Comparison of ENCODE assay signal across 9 cellular contexts in the genomic region with DNA sequence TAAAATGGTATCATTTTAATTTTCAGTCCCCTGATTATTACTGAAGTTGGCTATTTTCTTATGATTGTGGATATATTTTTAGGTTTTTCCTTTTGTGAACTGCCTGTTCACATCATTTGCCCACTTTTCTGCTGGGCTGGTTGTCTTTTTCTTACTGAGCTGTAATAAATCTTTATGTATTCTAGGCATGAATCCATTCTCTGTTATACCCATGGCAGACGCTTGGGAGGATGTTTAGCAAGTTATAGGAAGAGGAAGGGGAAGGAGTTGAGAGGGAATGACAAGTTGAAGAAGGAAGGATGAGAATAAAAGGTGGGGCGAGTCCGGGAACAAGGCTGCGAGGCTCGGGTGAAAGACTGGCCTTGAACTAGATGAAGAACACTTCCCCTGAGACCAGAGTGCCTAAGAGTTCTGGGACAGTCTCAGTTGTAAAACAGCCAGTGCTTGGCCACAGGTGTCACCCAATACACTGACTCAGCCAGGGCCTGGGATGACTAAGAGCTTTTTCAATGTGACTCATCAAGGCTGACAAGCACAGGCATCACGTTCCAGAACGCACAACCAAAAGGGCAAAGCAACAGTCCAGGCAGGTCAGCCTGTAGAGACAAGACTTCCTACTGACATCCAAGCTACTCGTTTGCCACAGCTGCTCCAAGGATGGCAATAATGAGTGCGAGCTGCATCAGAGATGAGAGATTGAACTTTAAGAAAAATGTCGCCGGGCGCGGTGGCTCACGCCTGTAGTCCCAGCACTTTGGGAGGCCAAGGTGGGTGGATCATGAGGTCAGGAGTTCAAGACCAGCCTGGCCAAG. TPM values are rescaled to one million over a fixed set of nuclear protein-coding genes. Genes with fewer than 3 reads are reported as not detected.
A peak's percentile ranks its signal among the peaks of the same experiment; 100 is the strongest.
DNase-seq lines count a peak whose midpoint lies in the region; ATAC-seq and TF ChIP-seq lines count a peak whose summit lies in the region.
"Had no signal": no experiment of that assay in that cellular context is flagged by ENCODE, and none has a peak within 500 bp of the region (broad histone marks: within the 10 kb centered on the region; RNA-seq: fewer than 3 reads in every experiment).

No MANE protein-coding gene starts in this region.

- intact Hi-C loops in CD14-positive monocyte (cut with micrococcal nuclease), result no loop called here
- intact Hi-C loops in gastrocnemius medialis (cut with DNase I; ENCODE audit: low total_unique reads), result loop anchor here (1.0 to 5.0 kb wide), 2 partner anchors 36 to 65 kb away; a partner anchor contains a TSS

- H3K9me3 Mint-ChIP-seq in CD14-positive monocyte (no peaks in the 10 kb centered on the region), mesothelial cell of epicardium (no peaks in the 10 kb centered on the region)
- no peaks in the 10 kb centered on the region for H3K9me3 Mint-ChIP-seq in T-helper 2 cell treated with Interferon-gamma antibody and Interleukin-4, amounts not matched to agents 5 μg/mL and 100 μg/mL, for 36 hours

- no peak for TF ChIP-seq CTCF in CD14-positive monocyte (IDR thresholded peaks at IDR 0.05)
- no peak for TF ChIP-seq CTCF in gastrocnemius medialis (IDR thresholded peaks at IDR 0.05 in 4 of 5, conservative IDR thresholded peaks at IDR 0.05 in 1 of 5)
- no peak for TF ChIP-seq CTCF in mesothelial cell of epicardium (IDR thresholded peaks at IDR 0.05; ENCODE audit: unreplicated experiment)

- H3K4me3 ChIP-seq in gastrocnemius medialis, result no peak overlapping the region

- H3K27me3 ChIP-seq in gastrocnemius medialis, result no peaks in the 10 kb centered on the region

- peak overlapping the region; percentile 64 to 95 (median 80) for H3K27ac ChIP-seq in gastrocnemius medialis
- H3K27ac ChIP-seq: neutrophil had no signal

- H3K9me3 ChIP-seq in gastrocnemius medialis, result no peaks in the 10 kb centered on the region
- H3K9me3 ChIP-seq: neutrophil had no signal

- peak in 1 of 2 donors; percentile 25 for TF ChIP-seq POLR2A in gastrocnemius medialis (IDR thresholded peaks at IDR 0.05)

- H3K4me3 Mint-ChIP-seq in CD14-positive monocyte, result no peak overlapping the region
- no peak overlapping the region for H3K4me3 Mint-ChIP-seq in T-helper 2 cell treated with Interferon-gamma antibody and Interleukin-4, amounts not matched to agents 5 μg/mL and 100 μg/mL, for 36 hours
- no peak overlapping the region for H3K4me3 Mint-ChIP-seq in mesothelial cell of epicardium

- peaks cover 0 to 47% of the 10 kb centered on the region in 2 donors for H3K4me1 ChIP-seq in gastrocnemius medialis

- ATAC-seq in GM19372 (IDR thresholded peaks at IDR 0.05; ENCODE audit: low read depth, unreplicated experiment) (peak; percentile 70), HG03442 (IDR thresholded peaks at IDR 0.05; ENCODE audit: unreplicated experiment) (peak; percentile 95), gastrocnemius medialis (peak; percentile 95 to 99)

- H3K36me3 ChIP-seq in gastrocnemius medialis, result no peaks in the 10 kb centered on the region
- H3K36me3 ChIP-seq: neutrophil had no signal

- H3K27me3 Mint-ChIP-seq in CD14-positive monocyte (ENCODE audit: low read depth in 3 of 3) (peaks cover 2 to 18% (median 9%) of the 10 kb centered on the region in 3 donors), mesothelial cell of epicardium (ENCODE audit: low read depth) (no peaks in the 10 kb centered on the region)
- peaks cover 3% of the 10 kb centered on the region for H3K27me3 Mint-ChIP-seq in T-helper 2 cell treated with Interferon-gamma antibody and Interleukin-4, amounts not matched to agents 5 μg/mL and 100 μg/mL, for 36 hours (ENCODE audit: low read depth)

- H3K36me3 Mint-ChIP-seq in CD14-positive monocyte, result peaks cover 0 to 3% of the 10 kb centered on the region in 2 donors
- H3K36me3 Mint-ChIP-seq in T-helper 2 cell treated with Interferon-gamma antibody and Interleukin-4, amounts not matched to agents 5 μg/mL and 100 μg/mL, for 36 hours (ENCODE audit: low read depth), result no peaks in the 10 kb centered on the region
- H3K36me3 Mint-ChIP-seq in mesothelial cell of epicardium, result no peaks in the 10 kb centered on the region

- H3K4me1 Mint-ChIP-seq in CD14-positive monocyte, result peaks cover 7% of the 10 kb centered on the region
- peaks cover 8% of the 10 kb centered on the region for H3K4me1 Mint-ChIP-seq in T-helper 2 cell treated with Interferon-gamma antibody and Interleukin-4, amounts not matched to agents 5 μg/mL and 100 μg/mL, for 36 hours (ENCODE audit: low read depth)
- no peaks in the 10 kb centered on the region for H3K4me1 Mint-ChIP-seq in mesothelial cell of epicardium

- H3K27ac Mint-ChIP-seq in CD14-positive monocyte (peak overlapping the region in 3 of 7 donors; percentile 2 to 29 (median 13)), mesothelial cell of epicardium (no peak overlapping the region)
- no peak overlapping the region for H3K27ac Mint-ChIP-seq in T-helper 2 cell treated with Interferon-gamma antibody and Interleukin-4, amounts not matched to agents 5 μg/mL and 100 μg/mL, for 36 hours

- in situ Hi-C loops in gastrocnemius medialis (cut with MboI; ENCODE audit: low sequenced_read_pairs in 4 of 4), result no loop called here

- DNase-seq in CD14-positive monocyte (ENCODE audit: low spot score) (peak; percentile 75), dermis microvascular lymphatic vessel endothelial cell (ENCODE audit: low read depth in 2 of 2) (peak; percentile 69 to 90), gastrocnemius medialis (peak; percentile 92 to 95), mesothelial cell of epicardium (ENCODE audit: low spot score in 2 of 2, unreplicated experiment in 2 of 2) (no peak)
- peak; percentile 77 for DNase-seq in T-helper 2 cell treated with Interferon-gamma antibody and Interleukin-4, amounts not matched to agents 5 μg/mL and 100 μg/mL, for 36 hours (ENCODE audit: low spot score)
- no peak for DNase-seq in central memory CD4-positive, alpha-beta T cell

RNA-seq across cellular contexts. Expression of a gene that starts 35.2 kb away (rescaled TPM):
- polyA plus RNA-seq in CD14-positive monocyte, result 1 to 10 TPM; 1.0 to 1.7 TPM
- total RNA-seq in dermis microvascular lymphatic vessel endothelial cell (17.1 and 21.1 TPM in 2 replicates), gastrocnemius medialis (10 to 100 TPM in 2 of 4 donors, 1 to 10 TPM in 2; 8.6 to 12.1 (median 10.1) TPM), mesothelial cell of epicardium (26.6 to 28.1 TPM (median 27.5 TPM) in 3 replicates)

RNA-seq across cellular contexts. Expression of a gene that starts 48.8 kb away (rescaled TPM):
- 10 to 100 TPM; 20.3 to 22.8 TPM for polyA plus RNA-seq in CD14-positive monocyte
- total RNA-seq in dermis microvascular lymphatic vessel endothelial cell, result 15.3 and 19.1 TPM in 2 replicates
- total RNA-seq in gastrocnemius medialis, result 10 to 100 TPM in 1 of 4 donors, 1 to 10 TPM in 3; 6.6 to 11.8 (median 8.3) TPM
- total RNA-seq in mesothelial cell of epicardium, result 27.0 to 27.8 TPM (median 27.2 TPM) in 3 replicates

Comparison
In these comparisons a context has a peak if more than half of its experiments do, and no peak if none do; other contexts are left out.
1. DNase-seq: peak in CD14-positive monocyte (single experiment), T-helper 2 cell treated with Interferon-gamma antibody and Interleukin-4, amounts not matched to agents 5 μg/mL and 100 μg/mL, for 36 hours (single experiment), dermis microvascular lymphatic vessel endothelial cell (2 of 2) and gastrocnemius medialis (2 of 2); none in central memory CD4-positive, alpha-beta T cell (single experiment) and mesothelial cell of epicardium (0 of 2).
2. Peak in every context shown above with its lines, with median percentiles within 50 percentile points of each other: ATAC-seq.